16 cellular contexts compared by ENCODE assay signal in genomic region chr7:730501-731439, GRCh38. TPM values are rescaled to one million over a fixed set of nuclear protein-coding genes. Genes with fewer than 3 reads are reported as not detected.
A peak's percentile ranks its signal among the peaks of the same experiment; 100 is the strongest.
DNase-seq lines count a peak whose midpoint lies in the region; ATAC-seq and TF ChIP-seq lines count a peak whose summit lies in the region.
"Had no signal": no experiment of that assay in that cellular context is flagged by ENCODE, and none has a peak within 500 bp of the region (broad histone marks: within the 10 kb centered on the region; RNA-seq: fewer than 3 reads in every experiment).

No MANE protein-coding gene starts in this region.

- H3K9me3 Mint-ChIP-seq in activated naive CD8-positive, alpha-beta T cell treated with anti-CD3 and anti-CD28 coated beads, Interleukin-2, amount 10 ng/mL, durations not matched to agents 7 days and 5 days = peaks cover 3% of the 10 kb centered on the region
- peaks cover 5% of the 10 kb centered on the region for H3K9me3 Mint-ChIP-seq in activated naive CD8-positive, alpha-beta T cell treated with anti-CD3 and anti-CD28 coated beads for 36 hours
- H3K9me3 Mint-ChIP-seq: CD8-positive, alpha-beta T cell had no signal

- H3K4me3 Mint-ChIP-seq in activated naive CD8-positive, alpha-beta T cell treated with anti-CD3 and anti-CD28 coated beads, Interleukin-2, amount 10 ng/mL, durations not matched to agents 7 days and 5 days = no peak overlapping the region
- no peak overlapping the region for H3K4me3 Mint-ChIP-seq in activated naive CD8-positive, alpha-beta T cell treated with anti-CD3 and anti-CD28 coated beads for 36 hours

- DNase-seq in activated naive CD8-positive, alpha-beta T cell treated with anti-CD3 and anti-CD28 coated beads, Interleukin-2, amount 10 ng/mL, durations not matched to agents 7 days and 5 days = peak; percentile 24
- no peak for DNase-seq in activated naive CD8-positive, alpha-beta T cell treated with anti-CD3 and anti-CD28 coated beads for 36 hours
- DNase-seq in Right ventricle myocardium superior = no peak
- peak; percentile 80 for DNase-seq in myocyte (ENCODE audit: low read depth)
- DNase-seq in upper lobe of right lung = peak; percentile 59
- DNase-seq in NOMO-1 treated with dmso at 0.1 percent for 144 hours (lab: John Stamatoyannopoulos, UW; ENCODE audit: unreplicated experiment) = no peak
- no peak for DNase-seq in NAMALWA (ENCODE audit: low spot score)
- DNase-seq: activated naive CD4-positive, alpha-beta T cell treated with Interleukin-2 at 50 U/mL for 16 hours; caudate nucleus; CD8-positive, alpha-beta T cell; NCI-H146; stimulated activated CD4-positive, alpha-beta T cell treated with anti-CD3 and anti-CD28 coated beads, Interleukin-2, amount 100 ng/mL, for 24 hours; stimulated activated CD8-positive, alpha-beta memory T cell treated with anti-CD3 and anti-CD28 coated beads, Interleukin-4, amount 100 ng/mL, for 48 hours had no signal

- intact Hi-C loops in Right ventricle myocardium superior (cut with DNase I) = loop anchor here (5.0 kb wide), 2 partner anchors 208 to 403 kb away; no protein-coding TSS in a partner anchor
- intact Hi-C loops in upper lobe of right lung (cut with DNase I) = no loop called here

- POLR2A ChIA-PET in activated naive CD8-positive, alpha-beta T cell treated with anti-CD3 and anti-CD28 coated beads, Interleukin-2, amount 10 ng/mL, durations not matched to agents 7 days and 5 days (lab: Charles Lee) = no interaction called here

- peaks cover 16% of the 10 kb centered on the region for H3K36me3 ChIP-seq in upper lobe of right lung
- H3K36me3 ChIP-seq: prostate gland had no signal

- no peak for TF ChIP-seq CTCF in upper lobe of right lung (IDR thresholded peaks at IDR 0.05)

- no peaks in the 10 kb centered on the region for H3K27me3 ChIP-seq in upper lobe of right lung

- no peak for ATAC-seq in activated naive CD8-positive, alpha-beta T cell treated with anti-CD3 and anti-CD28 coated beads, Interleukin-2, amount 10 ng/mL, durations not matched to agents 7 days and 5 days (ENCODE audit: low read depth)
- ATAC-seq in Right ventricle myocardium superior (ENCODE audit: poor library complexity) = peak; percentile 75
- ATAC-seq in upper lobe of right lung = no peak
- no peak for ATAC-seq in GM18867 (IDR thresholded peaks at IDR 0.05; ENCODE audit: unreplicated experiment)
- ATAC-seq: CD8-positive, alpha-beta T cell had no signal

- no peak overlapping the region for H3K4me3 ChIP-seq in upper lobe of right lung
- H3K4me3 ChIP-seq: A549, prostate gland had no signal

- H3K27ac Mint-ChIP-seq in activated naive CD8-positive, alpha-beta T cell treated with anti-CD3 and anti-CD28 coated beads, Interleukin-2, amount 10 ng/mL, durations not matched to agents 7 days and 5 days = no peak overlapping the region
- no peak overlapping the region for H3K27ac Mint-ChIP-seq in activated naive CD8-positive, alpha-beta T cell treated with anti-CD3 and anti-CD28 coated beads for 36 hours
- H3K27ac Mint-ChIP-seq: CD8-positive, alpha-beta T cell had no signal

- H3K36me3 Mint-ChIP-seq in activated naive CD8-positive, alpha-beta T cell treated with anti-CD3 and anti-CD28 coated beads, Interleukin-2, amount 10 ng/mL, durations not matched to agents 7 days and 5 days = peaks cover 2% of the 10 kb centered on the region
- peaks cover 9% of the 10 kb centered on the region for H3K36me3 Mint-ChIP-seq in activated naive CD8-positive, alpha-beta T cell treated with anti-CD3 and anti-CD28 coated beads for 36 hours

- H3K27me3 Mint-ChIP-seq in activated naive CD8-positive, alpha-beta T cell treated with anti-CD3 and anti-CD28 coated beads, Interleukin-2, amount 10 ng/mL, durations not matched to agents 7 days and 5 days = no peaks in the 10 kb centered on the region
- H3K27me3 Mint-ChIP-seq in activated naive CD8-positive, alpha-beta T cell treated with anti-CD3 and anti-CD28 coated beads for 36 hours = no peaks in the 10 kb centered on the region

- H3K4me1 Mint-ChIP-seq in activated naive CD8-positive, alpha-beta T cell treated with anti-CD3 and anti-CD28 coated beads, Interleukin-2, amount 10 ng/mL, durations not matched to agents 7 days and 5 days = peaks cover 15% of the 10 kb centered on the region
- H3K4me1 Mint-ChIP-seq in activated naive CD8-positive, alpha-beta T cell treated with anti-CD3 and anti-CD28 coated beads for 36 hours = peaks cover 22% of the 10 kb centered on the region

- no peak overlapping the region for H3K27ac ChIP-seq in upper lobe of right lung
- H3K27ac ChIP-seq: A549 had no signal

- H3K9me3 ChIP-seq in upper lobe of right lung = peaks cover 4% of the 10 kb centered on the region
- H3K9me3 ChIP-seq: prostate gland had no signal

- peaks cover 9% of the 10 kb centered on the region for H3K4me1 ChIP-seq in upper lobe of right lung

RNA-seq across cellular contexts. Expression of gene PRKAR1B, which starts 3.7 kb away (rescaled TPM):
- total RNA-seq in activated naive CD8-positive, alpha-beta T cell treated with anti-CD3 and anti-CD28 coated beads, Interleukin-2, amount 10 ng/mL, durations not matched to agents 7 days and 5 days = 10 to 100 TPM; 26.5 to 28.2 TPM
- 10 to 100 TPM; 38.1 to 40.2 TPM for total RNA-seq in activated naive CD8-positive, alpha-beta T cell treated with anti-CD3 and anti-CD28 coated beads for 36 hours
- total RNA-seq in Right ventricle myocardium superior (16.5 TPM), myocyte (12.3 and 16.4 TPM in 2 replicates), upper lobe of right lung (25.7 TPM)
- 14.8 TPM for polyA plus RNA-seq in myocyte (2012)

RNA-seq across cellular contexts. Expression of gene DNAAF5, which starts 4.3 kb away (rescaled TPM):
- total RNA-seq in activated naive CD8-positive, alpha-beta T cell treated with anti-CD3 and anti-CD28 coated beads, Interleukin-2, amount 10 ng/mL, durations not matched to agents 7 days and 5 days = 10 to 100 TPM; 18.3 to 22.4 TPM
- 10 to 100 TPM; 46.8 to 48.5 TPM for total RNA-seq in activated naive CD8-positive, alpha-beta T cell treated with anti-CD3 and anti-CD28 coated beads for 36 hours
- 19.3 TPM for total RNA-seq in Right ventricle myocardium superior
- 38.2 and 40.9 TPM in 2 replicates for total RNA-seq in myocyte
- polyA plus RNA-seq in myocyte (2012) = 24.9 TPM
- 15.8 TPM for total RNA-seq in upper lobe of right lung

Comparison
In these comparisons a context has a peak if more than half of its experiments do, and no peak if none do; other contexts are left out.
1. DNase-seq: peak in activated naive CD8-positive, alpha-beta T cell treated with anti-CD3 and anti-CD28 coated beads, Interleukin-2, amount 10 ng/mL, durations not matched to agents 7 days and 5 days (single experiment), myocyte (single experiment) and upper lobe of right lung (single experiment); none in activated naive CD8-positive, alpha-beta T cell treated with anti-CD3 and anti-CD28 coated beads for 36 hours (single experiment), Right ventricle myocardium superior (single experiment), NOMO-1 treated with dmso at 0.1 percent for 144 hours (single experiment) and NAMALWA (single experiment).